Comparison of ENCODE assay signal across 20 cellular contexts in genomic region chr21:43958364-43959158, GRCh38. TPM values are rescaled to one million over a fixed set of nuclear protein-coding genes. Genes with fewer than 3 reads are reported as not detected.
DNase-seq lines count a peak whose midpoint lies in the region; ATAC-seq, FAIRE-seq and TF ChIP-seq lines count a peak whose summit lies in the region.
"Had no signal": no experiment of that assay in that cellular context is flagged by ENCODE, and none has a peak within 500 bp of the region (broad histone marks: within the 10 kb centered on the region; RNA-seq: fewer than 3 reads in every experiment).

No MANE protein-coding gene starts in this region.

- no peak overlapping the region for H3K4me2 ChIP-seq in HCT116 (ENCODE audit: low read length)
- H3K4me2 ChIP-seq in trophoblast cell (ENCODE audit: low read length), result no peak overlapping the region

- H3K36me3 Mint-ChIP-seq in activated naive CD4-positive, alpha-beta T cell treated with anti-CD3 and anti-CD28 coated beads, Interleukin-2, amount 10 ng/mL, durations not matched to agents 7 days and 5 days, result peaks cover 33% of the 10 kb centered on the region
- peaks cover 20% of the 10 kb centered on the region for H3K36me3 Mint-ChIP-seq in activated CD8-positive, alpha-beta T cell treated with anti-CD3 and anti-CD28 coated beads, Interleukin-2, amount 10 ng/mL, durations not matched to agents 7 days and 5 days (ENCODE audit: low read depth)

- no peak overlapping the region for H3K9ac ChIP-seq in HCT116 (ENCODE audit: low read length)
- H3K9ac ChIP-seq in trophoblast cell (ENCODE audit: low read length), result peak overlapping the region; percentile 21

- no peak overlapping the region for H2AK5ac ChIP-seq in trophoblast cell (ENCODE audit: low read length)

- H3K9me3 Mint-ChIP-seq in activated naive CD4-positive, alpha-beta T cell treated with anti-CD3 and anti-CD28 coated beads, Interleukin-2, amount 10 ng/mL, durations not matched to agents 7 days and 5 days, result no peaks in the 10 kb centered on the region
- H3K9me3 Mint-ChIP-seq in activated CD8-positive, alpha-beta T cell treated with anti-CD3 and anti-CD28 coated beads, Interleukin-2, amount 10 ng/mL, durations not matched to agents 7 days and 5 days (ENCODE audit: insufficient read depth), result no peaks in the 10 kb centered on the region
- H3K9me3 Mint-ChIP-seq: activated naive CD4-positive, alpha-beta T cell treated with anti-CD3 and anti-CD28 coated beads for 36 hours; CD4-positive, alpha-beta T cell had no signal

- no peak for ATAC-seq in HCT116
- ATAC-seq in activated CD8-positive, alpha-beta T cell treated with anti-CD3 and anti-CD28 coated beads, Interleukin-2, amount 10 ng/mL, durations not matched to agents 7 days and 5 days, result no peak
- ATAC-seq in GM18858 (IDR thresholded peaks at IDR 0.05; ENCODE audit: unreplicated experiment), result no peak
- ATAC-seq: left cardiac atrium had no signal

- no peak for TF ChIP-seq POLR2A in HCT116 (IDR thresholded peaks at IDR 0.05; ENCODE audit: borderline replicate concordance, extremely low read depth, insufficient read depth, insufficient read length)

- H3K79me2 ChIP-seq in HCT116 (ENCODE audit: insufficient read depth, low read length) (no peaks in the 10 kb centered on the region), trophoblast cell (ENCODE audit: control insufficient read depth, insufficient read depth, low read length, poor library complexity) (no peaks in the 10 kb centered on the region)

- H2BK120ac ChIP-seq in trophoblast cell (ENCODE audit: insufficient read depth, low read length, poor library complexity), result no peak overlapping the region

- H3K36me3 ChIP-seq in HCT116 (ENCODE audit: control insufficient read depth in 1 of 2, insufficient read depth in 2 of 2, low read length in 2 of 2) (no peaks in the 10 kb centered on the region), trophoblast cell (ENCODE audit: control insufficient read depth in 1 of 2, insufficient read depth in 2 of 2, low read length in 2 of 2) (no peaks in the 10 kb centered on the region), left ventricle myocardium inferior (peaks cover 23% of the 10 kb centered on the region)
- H3K36me3 ChIP-seq: prostate gland had no signal

- no peaks in the 10 kb centered on the region for H3K79me1 ChIP-seq in trophoblast cell (ENCODE audit: low read length)

- H4K8ac ChIP-seq in trophoblast cell (ENCODE audit: low read depth, low read length), result no peak overlapping the region

- no TSS peak for BruUV-seq in HCT116 (replicated peaks; lab: Mats Ljungman, UMichigan)

- no peak overlapping the region for H2AFZ ChIP-seq in HCT116 (ENCODE audit: low read depth, low read length, poor library complexity, severe bottlenecking)
- no peak overlapping the region for H2AFZ ChIP-seq in trophoblast cell (ENCODE audit: insufficient read depth, low read length, poor library complexity)

- no peaks in the 10 kb centered on the region for H3K9me2 ChIP-seq in HCT116 (ENCODE audit: insufficient read depth)

- no peak overlapping the region for H3K14ac ChIP-seq in trophoblast cell (ENCODE audit: low read length)

- H3K18ac ChIP-seq in trophoblast cell (ENCODE audit: low read length), result no peak overlapping the region

- intact Hi-C loops in HCT116 (cut with micrococcal nuclease), result no loop called here
- intact Hi-C loops in left ventricle myocardium inferior (cut with micrococcal nuclease), result no loop called here

- H3K4me1 ChIP-seq in HCT116 (ENCODE audit: control insufficient read depth in 1 of 2, insufficient read depth in 2 of 2, low read length in 2 of 2) (peaks cover 3 to 14% of the 10 kb centered on the region in 2 experiments; a peak in 3 of 4 replicates), trophoblast cell (ENCODE audit: control insufficient read depth in 1 of 2, insufficient read depth in 2 of 2, low read length in 2 of 2) (no peaks in the 10 kb centered on the region), left ventricle myocardium inferior (peaks cover 46% of the 10 kb centered on the region)
- H3K4me1 ChIP-seq: prostate gland had no signal

- POLR2A ChIA-PET in HCT116 (lab: Charles Lee), result no interaction called here
- POLR2A ChIA-PET in activated CD8-positive, alpha-beta T cell treated with anti-CD3 and anti-CD28 coated beads, Interleukin-2, amount 10 ng/mL, durations not matched to agents 7 days and 5 days (lab: Charles Lee), result no interaction called here

- H3K27me3 Mint-ChIP-seq in activated naive CD4-positive, alpha-beta T cell treated with anti-CD3 and anti-CD28 coated beads, Interleukin-2, amount 10 ng/mL, durations not matched to agents 7 days and 5 days, result no peaks in the 10 kb centered on the region
- no peaks in the 10 kb centered on the region for H3K27me3 Mint-ChIP-seq in activated CD8-positive, alpha-beta T cell treated with anti-CD3 and anti-CD28 coated beads, Interleukin-2, amount 10 ng/mL, durations not matched to agents 7 days and 5 days (ENCODE audit: low read depth)
- H3K27me3 Mint-ChIP-seq: CD4-positive, alpha-beta T cell had no signal

- H3K4ac ChIP-seq in trophoblast cell (ENCODE audit: low read depth, low read length), result no peak overlapping the region

- H3K27ac ChIP-seq in HCT116 (ENCODE audit: low read depth, low read length), result 0 out of 2 replicates have a peak overlapping the region, but pooled peaks have one; percentile 9
- no peak overlapping the region for H3K27ac ChIP-seq in trophoblast cell (ENCODE audit: low read depth, low read length)
- H3K27ac ChIP-seq in left ventricle myocardium inferior (replicated peaks), result no peak overlapping the region
- H3K27ac ChIP-seq: prostate gland had no signal

- no peak for FAIRE-seq in GM19239 (lab: Jason Lieb, UNC)
- FAIRE-seq: astrocyte had no signal

- H2BK5ac ChIP-seq in trophoblast cell (ENCODE audit: low read depth, low read length, poor library complexity), result no peak overlapping the region

- RAD21 ChIA-PET in HCT116 (lab: Charles Lee; ENCODE audit: low non-redundant PET in 1 of 2, low total read pairs in 2 of 2, uncharacterized antibody in 2 of 2, unreplicated experiment in 2 of 2), result no interaction called here

- no peak for TF ChIP-seq RAD21 in HCT116 (IDR thresholded peaks at IDR 0.05; ENCODE audit: low read depth)

- WGBS in trophoblast cell (ENCODE audit: extremely low coverage, insufficient coverage, insufficient read length), result 100% methylated on average over 12 of the region's 13 CpGs

- H3K4me3 Mint-ChIP-seq in activated naive CD4-positive, alpha-beta T cell treated with anti-CD3 and anti-CD28 coated beads, Interleukin-2, amount 10 ng/mL, durations not matched to agents 7 days and 5 days, result no peak overlapping the region
- H3K4me3 Mint-ChIP-seq in activated CD8-positive, alpha-beta T cell treated with anti-CD3 and anti-CD28 coated beads, Interleukin-2, amount 10 ng/mL, durations not matched to agents 7 days and 5 days, result no peak overlapping the region
- H3K4me3 Mint-ChIP-seq: activated naive CD4-positive, alpha-beta T cell treated with anti-CD3 and anti-CD28 coated beads for 36 hours; CD4-positive, alpha-beta T cell; mesothelial cell of epicardium had no signal

- no peak overlapping the region for H4K12ac ChIP-seq in trophoblast cell (ENCODE audit: low read depth, low read length)

- no peak overlapping the region for H2BK12ac ChIP-seq in trophoblast cell (ENCODE audit: low read length)

- peak overlapping the region; percentile 100 for H3K23ac ChIP-seq in trophoblast cell (ENCODE audit: low read length)

- H3K27me3 ChIP-seq in HCT116 (ENCODE audit: insufficient read depth, low read length) (no peaks in the 10 kb centered on the region), trophoblast cell (ENCODE audit: insufficient read depth, low read length) (no peaks in the 10 kb centered on the region), left ventricle myocardium inferior (ENCODE audit: low read depth) (no peaks in the 10 kb centered on the region)

- no peak overlapping the region for H4K91ac ChIP-seq in trophoblast cell (ENCODE audit: low read depth, low read length)

- H3K4me1 Mint-ChIP-seq in activated naive CD4-positive, alpha-beta T cell treated with anti-CD3 and anti-CD28 coated beads, Interleukin-2, amount 10 ng/mL, durations not matched to agents 7 days and 5 days, result peaks cover 5% of the 10 kb centered on the region
- H3K4me1 Mint-ChIP-seq in activated CD8-positive, alpha-beta T cell treated with anti-CD3 and anti-CD28 coated beads, Interleukin-2, amount 10 ng/mL, durations not matched to agents 7 days and 5 days (ENCODE audit: low read depth), result peaks cover 7% of the 10 kb centered on the region

- H3K4me3 ChIP-seq in HCT116 (replicated peaks in 1 of 2; ENCODE audit: low read depth in 1 of 2, low read length in 2 of 2) (no peak overlapping the region), trophoblast cell (ENCODE audit: low read depth, low read length) (peak overlapping the region; percentile 61), left ventricle myocardium inferior (no peak overlapping the region)
- H3K4me3 ChIP-seq: prostate gland had no signal

- CTCF ChIA-PET in activated naive CD4-positive, alpha-beta T cell treated with anti-CD3 and anti-CD28 coated beads, Interleukin-2, amount 10 ng/mL, durations not matched to agents 7 days and 5 days (lab: Charles Lee), result no interaction called here
- CTCF ChIA-PET in HCT116 (lab: Charles Lee), result no interaction called here
- CTCF ChIA-PET in activated CD8-positive, alpha-beta T cell treated with anti-CD3 and anti-CD28 coated beads, Interleukin-2, amount 10 ng/mL, durations not matched to agents 7 days and 5 days (lab: Charles Lee), result no interaction called here

- no peak overlapping the region for H3K27ac Mint-ChIP-seq in activated naive CD4-positive, alpha-beta T cell treated with anti-CD3 and anti-CD28 coated beads, Interleukin-2, amount 10 ng/mL, durations not matched to agents 7 days and 5 days
- no peak overlapping the region for H3K27ac Mint-ChIP-seq in activated CD8-positive, alpha-beta T cell treated with anti-CD3 and anti-CD28 coated beads, Interleukin-2, amount 10 ng/mL, durations not matched to agents 7 days and 5 days
- H3K27ac Mint-ChIP-seq: activated naive CD4-positive, alpha-beta T cell treated with anti-CD3 and anti-CD28 coated beads for 36 hours; CD4-positive, alpha-beta T cell; mesothelial cell of epicardium had no signal

- peak; percentile 5 for DNase-seq in activated naive CD4-positive, alpha-beta T cell treated with Interleukin-2 at 50 U/mL for 16 hours
- no peak for DNase-seq in activated naive CD4-positive, alpha-beta T cell treated with anti-CD3 and anti-CD28 coated beads, Interleukin-2, amount 10 ng/mL, durations not matched to agents 7 days and 5 days
- DNase-seq in HCT116 (ENCODE audit: low read depth, low spot score) (no peak), trophoblast cell (no peak), left ventricle myocardium inferior (no peak), GM19239 (ENCODE audit: insufficient read length, low spot score) (no peak)
- DNase-seq in activated CD8-positive, alpha-beta T cell treated with anti-CD3 and anti-CD28 coated beads, Interleukin-2, amount 10 ng/mL, durations not matched to agents 7 days and 5 days, result peak; percentile 39
- DNase-seq: activated naive CD4-positive, alpha-beta T cell treated with anti-CD3 and anti-CD28 coated beads for 36 hours; CD4-positive, alpha-beta T cell; DMS79; effector memory CD4-positive, alpha-beta T cell; left cardiac atrium; NCI-H1105 treated with DMSO at 0.1 percent for 48 hours; NCI-H748 treated with DMSO at 0.1 percent for 48 hours; OCI-M1; SIG-M5 had no signal

- TF ChIP-seq CTCF in HCT116 (IDR thresholded peaks at IDR 0.05 in 2 of 3, conservative IDR thresholded peaks at IDR 0.05 in 1 of 3; ENCODE audit: borderline replicate concordance in 1 of 3, insufficient read depth in 1 of 3, low read depth in 2 of 3, low read length in 2 of 3) (no peak), left ventricle myocardium inferior (IDR thresholded peaks at IDR 0.05; ENCODE audit: borderline replicate concordance) (no peak)

- peaks cover 0 to 4% of the 10 kb centered on the region in 2 experiments; a peak in 1 of 4 replicates for H3K9me3 ChIP-seq in HCT116 (ENCODE audit: control insufficient read depth in 1 of 2, insufficient read depth in 1 of 2, low read depth in 1 of 2, low read length in 2 of 2)
- H3K9me3 ChIP-seq in trophoblast cell (ENCODE audit: insufficient read depth, low read depth, low read length), result peaks cover 16% of the 10 kb centered on the region
- H3K9me3 ChIP-seq in left ventricle myocardium inferior (replicated peaks), result no peaks in the 10 kb centered on the region
- H3K9me3 ChIP-seq: prostate gland had no signal

- H4K20me1 ChIP-seq in HCT116 (ENCODE audit: insufficient read depth), result no peaks in the 10 kb centered on the region

RNA-seq across cellular contexts. Expression of gene TRAPPC10, which starts 53.5 kb away (rescaled TPM):
- total RNA-seq in HCT116 (2021; ENCODE audit: unreplicated experiment), result 31.5 TPM
- polyA plus RNA-seq in HCT116 (2012), result 13.1 and 16.6 TPM in 2 replicates
- total RNA-seq in activated CD8-positive, alpha-beta T cell treated with anti-CD3 and anti-CD28 coated beads, Interleukin-2, amount 10 ng/mL, durations not matched to agents 7 days and 5 days, result 10 to 100 TPM; 72.2 to 82.7 TPM
- polyA plus RNA-seq in trophoblast cell (2013), result 19.1 and 20.0 TPM in 2 replicates
- 21.4 TPM for total RNA-seq in left ventricle myocardium inferior

Comparison
In these comparisons a context has a peak if more than half of its experiments do, and no peak if none do; other contexts are left out.
1. DNase-seq: peak in activated naive CD4-positive, alpha-beta T cell treated with Interleukin-2 at 50 U/mL for 16 hours (single experiment) and activated CD8-positive, alpha-beta T cell treated with anti-CD3 and anti-CD28 coated beads, Interleukin-2, amount 10 ng/mL, durations not matched to agents 7 days and 5 days (single experiment); none in activated naive CD4-positive, alpha-beta T cell treated with anti-CD3 and anti-CD28 coated beads, Interleukin-2, amount 10 ng/mL, durations not matched to agents 7 days and 5 days (single experiment), HCT116 (single experiment), trophoblast cell (0 of 2), left ventricle myocardium inferior (single experiment) and GM19239 (single experiment).